18 cellular contexts compared by ENCODE assay signal in the genomic region with DNA sequence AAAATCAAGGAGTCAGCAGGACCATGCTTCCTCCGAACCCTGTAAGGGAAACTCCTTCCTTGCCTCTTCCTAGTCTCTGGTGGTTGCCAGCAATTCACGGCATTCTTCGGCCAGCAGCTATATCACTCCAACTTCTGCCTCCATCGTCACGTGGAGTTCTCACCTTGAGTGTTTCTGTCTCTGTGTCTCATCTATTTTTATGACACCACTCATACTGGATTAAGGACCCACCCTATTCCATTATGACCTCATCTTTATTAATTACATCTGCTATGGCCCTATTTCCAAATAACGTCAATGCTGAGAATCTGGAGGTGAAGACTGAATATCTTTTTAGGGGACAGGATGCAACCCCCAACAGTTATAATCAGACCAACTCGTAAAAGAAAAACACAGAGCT. TPM values are rescaled to one million over a fixed set of nuclear protein-coding genes. Genes with fewer than 3 reads are reported as not detected.
DNase-seq lines count a peak whose midpoint lies in the region; ATAC-seq and TF ChIP-seq lines count a peak whose summit lies in the region.
"Had no signal": no experiment of that assay in that cellular context is flagged by ENCODE, and none has a peak within 500 bp of the region (broad histone marks: within the 10 kb centered on the region; RNA-seq: fewer than 3 reads in every experiment).

No MANE protein-coding gene starts in this region.

- H3K4me2 ChIP-seq in hepatocyte (no peak overlapping the region), neural progenitor cell (no peak overlapping the region)

- peaks cover 17% of the 10 kb centered on the region for H3K36me3 Mint-ChIP-seq in Caco-2 (ENCODE audit: insufficient read depth, unreplicated experiment)
- H3K36me3 Mint-ChIP-seq in neural progenitor cell: no peaks in the 10 kb centered on the region
- H3K36me3 Mint-ChIP-seq in activated T-cell treated with anti-CD3 and anti-CD28 coated beads, Interleukin-2, amount 50 U/mL, for 72 hours (ENCODE audit: insufficient read depth in 2 of 2): no peaks in the 10 kb centered on the region
- H3K36me3 Mint-ChIP-seq: CD4-positive, CD25-positive, alpha-beta regulatory T cell; CD8-positive, alpha-beta memory T cell had no signal

- H3K4me1 ChIP-seq in Caco-2 (peaks cover 50% of the 10 kb centered on the region), HEK293 (ENCODE audit: control insufficient read depth, insufficient read depth, low read length) (no peaks in the 10 kb centered on the region), hepatocyte (ENCODE audit: insufficient read depth) (peaks cover 14% of the 10 kb centered on the region), neural progenitor cell (peaks cover 20% of the 10 kb centered on the region)
- H3K4me1 ChIP-seq: BE2C, HAP-1 had no signal

- BruUV-seq in Caco-2 (replicated peaks; lab: Mats Ljungman, UMichigan): no TSS peak

- POLR2A ChIA-PET in Caco-2 (lab: Charles Lee): no interaction called here
- POLR2A ChIA-PET in HEK293 (lab: Yijun Ruan, JAX): no interaction called here

- no peak for TF ChIP-seq CTCF in Caco-2 (IDR thresholded peaks at IDR 0.05; ENCODE audit: insufficient read depth in 1 of 2, low read depth in 1 of 2, low read length in 1 of 2, severe bottlenecking in 1 of 2, unreplicated experiment in 1 of 2)
- no peak for TF ChIP-seq CTCF in HEK293 (tag by site-specific recombination; IDR thresholded peaks at IDR 0.05)
- no peak for TF ChIP-seq CTCF in hepatocyte (IDR thresholded peaks at IDR 0.05; ENCODE audit: poor library complexity)
- no peak for TF ChIP-seq CTCF in neural progenitor cell (IDR thresholded peaks at IDR 0.05)

- H3K79me2 ChIP-seq in hepatocyte (no peaks in the 10 kb centered on the region), neural progenitor cell (ENCODE audit: low read depth) (no peaks in the 10 kb centered on the region)

- DNase-seq in Caco-2 (no peak), hepatocyte (ENCODE audit: low spot score) (no peak), neural progenitor cell (ENCODE audit: low spot score) (no peak), NCI-H69 (lab: John Stamatoyannopoulos, UW) (no peak), activated gamma-delta T cell (lab: John Stamatoyannopoulos, UW) (no peak)
- no peak for DNase-seq in activated T-cell treated with anti-CD3 and anti-CD28 coated beads, Interleukin-2, amount 50 U/mL, for 72 hours
- DNase-seq: ACHN; BE2C; C1 segment of cervical spinal cord; CD4-positive, CD25-positive, alpha-beta regulatory T cell; CD8-positive, alpha-beta memory T cell; COR-L47; GM23248; IMR-90 had no signal

- no peaks in the 10 kb centered on the region for H3K9me2 ChIP-seq in hepatocyte (replicated peaks; ENCODE audit: insufficient read depth)

- no peaks in the 10 kb centered on the region for H3K9me3 ChIP-seq in Caco-2
- H3K9me3 ChIP-seq in HEK293 (ENCODE audit: control insufficient read depth, insufficient read depth, low read depth, low read length): no peaks in the 10 kb centered on the region
- no peaks in the 10 kb centered on the region for H3K9me3 ChIP-seq in hepatocyte (ENCODE audit: low read depth)
- H3K9me3 ChIP-seq in neural progenitor cell (ENCODE audit: low read depth): no peaks in the 10 kb centered on the region
- H3K9me3 ChIP-seq: BE2C, HAP-1 had no signal

- no peak overlapping the region for H3K27ac ChIP-seq in HEK293 (ENCODE audit: extremely low read depth, low read depth, low read length)
- peak overlapping the region; percentile 59 for H3K27ac ChIP-seq in hepatocyte
- no peak overlapping the region for H3K27ac ChIP-seq in neural progenitor cell
- H3K27ac ChIP-seq: GM23248, HL-60 had no signal

- H3F3A ChIP-seq in neural progenitor cell (ENCODE audit: low read depth): peaks cover 10% of the 10 kb centered on the region

- H3K4me1 Mint-ChIP-seq in Caco-2 (ENCODE audit: low read depth, unreplicated experiment): peaks cover 33% of the 10 kb centered on the region
- H3K4me1 Mint-ChIP-seq in neural progenitor cell: peaks cover 20% of the 10 kb centered on the region
- H3K4me1 Mint-ChIP-seq in activated T-cell treated with anti-CD3 and anti-CD28 coated beads, Interleukin-2, amount 50 U/mL, for 72 hours (ENCODE audit: low read depth): no peaks in the 10 kb centered on the region
- H3K4me1 Mint-ChIP-seq: CD4-positive, CD25-positive, alpha-beta regulatory T cell; CD8-positive, alpha-beta memory T cell had no signal

- H3K9me3 Mint-ChIP-seq in Caco-2 (ENCODE audit: unreplicated experiment) (no peaks in the 10 kb centered on the region), neural progenitor cell (no peaks in the 10 kb centered on the region)
- H3K9me3 Mint-ChIP-seq in activated T-cell treated with anti-CD3 and anti-CD28 coated beads, Interleukin-2, amount 50 U/mL, for 72 hours: no peaks in the 10 kb centered on the region
- H3K9me3 Mint-ChIP-seq: CD8-positive, alpha-beta memory T cell had no signal

- H3K27ac Mint-ChIP-seq in Caco-2 (ENCODE audit: unreplicated experiment) (peak overlapping the region; percentile 93), neural progenitor cell (peak overlapping the region; percentile 44)
- no peak overlapping the region for H3K27ac Mint-ChIP-seq in activated T-cell treated with anti-CD3 and anti-CD28 coated beads, Interleukin-2, amount 50 U/mL, for 72 hours
- H3K27ac Mint-ChIP-seq: CD4-positive, CD25-positive, alpha-beta regulatory T cell; CD8-positive, alpha-beta memory T cell had no signal

- no peaks in the 10 kb centered on the region for H3K36me3 ChIP-seq in Caco-2 (ENCODE audit: control insufficient read depth, insufficient read depth, low read length)
- no peaks in the 10 kb centered on the region for H3K36me3 ChIP-seq in HEK293 (ENCODE audit: control insufficient read depth in 2 of 2, insufficient read depth in 1 of 2, low read length in 2 of 2)
- no peaks in the 10 kb centered on the region for H3K36me3 ChIP-seq in hepatocyte (replicated peaks; ENCODE audit: insufficient read depth, low read depth)
- H3K36me3 ChIP-seq in neural progenitor cell: no peaks in the 10 kb centered on the region
- H3K36me3 ChIP-seq: BE2C, HAP-1 had no signal

- no peaks in the 10 kb centered on the region for H3K27me3 Mint-ChIP-seq in Caco-2 (ENCODE audit: insufficient read depth, unreplicated experiment)
- H3K27me3 Mint-ChIP-seq in neural progenitor cell (ENCODE audit: insufficient read depth, low read depth): peaks cover 3% of the 10 kb centered on the region
- H3K27me3 Mint-ChIP-seq in activated T-cell treated with anti-CD3 and anti-CD28 coated beads, Interleukin-2, amount 50 U/mL, for 72 hours (ENCODE audit: low read depth): peaks cover 19% of the 10 kb centered on the region

- CTCF ChIA-PET in Caco-2 (lab: Charles Lee) (no interaction called here), HEK293 (lab: Yijun Ruan, JAX) (no interaction called here)

- ATAC-seq in activated T-cell treated with anti-CD3 and anti-CD28 coated beads, Interleukin-2, amount 50 U/mL, for 72 hours (replicated peaks in 1 of 2): no peak
- no peak for ATAC-seq in GM19467 (IDR thresholded peaks at IDR 0.05; ENCODE audit: unreplicated experiment)

- no peak overlapping the region for H2AFZ ChIP-seq in hepatocyte
- no peak overlapping the region for H2AFZ ChIP-seq in neural progenitor cell (replicated peaks)
- H2AFZ ChIP-seq: GM23248 had no signal

- 92% methylated on average over 7 of the region's 7 CpGs for WGBS in hepatocyte (ENCODE audit: low lambda C conversion rate, missing lambda C conversion rate)

- H3K4me3 Mint-ChIP-seq in Caco-2 (ENCODE audit: unreplicated experiment) (no peak overlapping the region), neural progenitor cell (peak overlapping the region; percentile 42)
- no peak overlapping the region for H3K4me3 Mint-ChIP-seq in activated T-cell treated with anti-CD3 and anti-CD28 coated beads, Interleukin-2, amount 50 U/mL, for 72 hours
- H3K4me3 Mint-ChIP-seq: CD4-positive, CD25-positive, alpha-beta regulatory T cell; CD8-positive, alpha-beta memory T cell had no signal

- intact Hi-C loops in Caco-2 (cut with micrococcal nuclease; ENCODE audit: unreplicated experiment): no loop called here

- H3K4me3 ChIP-seq in Caco-2 (ENCODE audit: low read depth, low read length) (no peak overlapping the region), HEK293 (ENCODE audit: low read depth, low read length) (no peak overlapping the region), hepatocyte (no peak overlapping the region), neural progenitor cell (no peak overlapping the region)
- H3K4me3 ChIP-seq: GM23248, HAP-1 had no signal

- no peaks in the 10 kb centered on the region for H3K27me3 ChIP-seq in Caco-2 (replicated peaks; ENCODE audit: control insufficient read depth, insufficient read depth, low read length)
- no peaks in the 10 kb centered on the region for H3K27me3 ChIP-seq in hepatocyte
- no peaks in the 10 kb centered on the region for H3K27me3 ChIP-seq in neural progenitor cell
- H3K27me3 ChIP-seq: BE2C had no signal

- H4K20me1 ChIP-seq in hepatocyte (ENCODE audit: insufficient read depth, poor library complexity, severe bottlenecking) (no peaks in the 10 kb centered on the region), neural progenitor cell (ENCODE audit: low read depth) (no peaks in the 10 kb centered on the region)

- H3K9ac ChIP-seq in neural progenitor cell: no peak overlapping the region
- H3K9ac ChIP-seq: GM23248 had no signal

TF ChIP-seq in HEK293, 187 proteins besides CTCF, POLR2A, EP300 and RAD21:
- TF ChIP-seq ZNF501 (tag by site-specific recombination; IDR thresholded peaks at IDR 0.05) (no peak), ATF2 (tag by site-specific recombination; IDR thresholded peaks at IDR 0.05; ENCODE audit: low read depth) (peak; percentile 84)

RNA-seq across cellular contexts. Expression of gene HES1, which starts 21.8 kb away (rescaled TPM):
- 123 and 128 TPM in 2 replicates for total RNA-seq in Caco-2 (2022)
- 132 and 136 TPM in 2 replicates for total RNA-seq in hepatocyte
- polyA plus RNA-seq in hepatocyte: 131 and 142 TPM in 2 replicates
- 66.5 and 71.3 TPM in 2 replicates for total RNA-seq in neural progenitor cell (ENCODE audit: low replicate concordance)
- total RNA-seq in activated T-cell treated with anti-CD3 and anti-CD28 coated beads, Interleukin-2, amount 50 U/mL, for 72 hours: under 1 TPM; 0.81 to 0.91 TPM
- total RNA-seq: CD8-positive, alpha-beta memory T cell had no signal
- polyA plus RNA-seq: CD8-positive, alpha-beta memory T cell had no signal

Comparison
In these comparisons a context has a peak if more than half of its experiments do, and no peak if none do; other contexts are left out.
1. RNA of gene HES1, which starts 21.8 kb away (total RNA-seq): 132 to 136 TPM in hepatocyte, 123 to 128 TPM in Caco-2 and 66.5 to 71.3 TPM in neural progenitor cell; 0.81 to 0.91 TPM in activated T-cell treated with anti-CD3 and anti-CD28 coated beads, Interleukin-2, amount 50 U/mL, for 72 hours; every median in the first group is over 10 times any median in the second.